In the genomic region with DNA sequence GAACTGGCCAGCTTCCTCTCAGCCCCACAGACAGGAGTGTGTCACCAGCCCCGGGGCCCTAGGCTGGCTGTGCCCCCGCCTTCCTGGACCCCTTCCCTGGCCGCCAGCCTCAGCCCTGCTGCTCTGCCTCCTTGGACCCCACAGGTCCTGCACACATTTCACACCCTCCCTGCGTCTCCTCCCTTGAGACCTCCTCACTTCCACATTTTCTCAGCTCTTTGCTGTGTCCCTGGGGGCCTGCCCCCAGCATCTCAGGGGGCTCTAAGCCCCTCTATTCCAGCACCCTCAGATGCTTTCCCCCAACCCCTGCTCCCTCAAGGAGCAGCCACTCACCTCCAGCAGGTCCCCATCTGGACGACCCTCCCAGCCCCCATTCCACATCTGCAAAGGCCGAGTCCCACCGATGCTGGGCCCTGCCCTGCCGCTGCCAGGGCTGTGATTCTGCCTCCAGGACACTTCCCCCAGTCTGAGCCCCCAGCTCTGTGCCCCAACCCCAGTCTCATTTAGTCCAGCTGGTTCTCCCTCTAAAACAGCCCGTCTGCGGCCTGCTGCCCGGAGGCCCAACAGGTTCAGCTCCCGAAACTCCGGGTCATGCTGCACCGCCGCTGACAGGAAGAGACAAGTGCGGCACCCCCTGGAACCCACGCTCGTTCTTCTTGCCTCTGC, we compare ENCODE assay signal across 1 cellular context.
TF ChIP-seq lines count a peak whose summit lies in the region.

No MANE protein-coding gene starts in this region.

TF ChIP-seq in IMR-90, 13 proteins besides CTCF, POLR2A, EP300 and RAD21:
- TF ChIP-seq MAFK (IDR thresholded peaks at IDR 0.05; ENCODE audit: low read depth, low read length) (no peak), CHD1 (IDR thresholded peaks at IDR 0.05; ENCODE audit: low read depth, low read length) (no peak), MXI1 (IDR thresholded peaks at IDR 0.05; ENCODE audit: borderline replicate concordance, low read depth, low read length) (no peak), SMC3 (IDR thresholded peaks at IDR 0.05; ENCODE audit: low read depth, low read length) (no peak), RCOR1 (IDR thresholded peaks at IDR 0.05; ENCODE audit: insufficient replicate concordance, low read length) (no peak), MAZ (IDR thresholded peaks at IDR 0.05; ENCODE audit: borderline replicate concordance, low read depth, low read length) (no peak), BHLHE40 (IDR thresholded peaks at IDR 0.05; ENCODE audit: low read depth, low read length) (no peak), RFX5 (IDR thresholded peaks at IDR 0.05; ENCODE audit: low read depth, low read length) (no peak), ELK1 (IDR thresholded peaks at IDR 0.05; ENCODE audit: borderline replicate concordance, low read depth, low read length) (no peak), CEBPB (IDR thresholded peaks at IDR 0.05; ENCODE audit: low read depth, low read length) (no peak)
- TF ChIP-seq, protein P1, sequence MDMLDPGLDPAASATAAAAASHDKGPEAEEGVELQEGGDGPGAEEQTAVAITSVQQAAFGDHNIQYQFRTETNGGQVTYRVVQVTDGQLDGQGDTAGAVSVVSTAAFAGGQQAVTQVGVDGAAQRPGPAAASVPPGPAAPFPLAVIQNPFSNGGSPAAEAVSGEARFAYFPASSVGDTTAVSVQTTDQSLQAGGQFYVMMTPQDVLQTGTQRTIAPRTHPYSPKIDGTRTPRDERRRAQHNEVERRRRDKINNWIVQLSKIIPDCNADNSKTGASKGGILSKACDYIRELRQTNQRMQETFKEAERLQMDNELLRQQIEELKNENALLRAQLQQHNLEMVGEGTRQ (IDR thresholded peaks at IDR 0.05; ENCODE audit: low read depth, low read length): no peak
